10 cellular contexts compared by ENCODE assay signal in the genomic region with DNA sequence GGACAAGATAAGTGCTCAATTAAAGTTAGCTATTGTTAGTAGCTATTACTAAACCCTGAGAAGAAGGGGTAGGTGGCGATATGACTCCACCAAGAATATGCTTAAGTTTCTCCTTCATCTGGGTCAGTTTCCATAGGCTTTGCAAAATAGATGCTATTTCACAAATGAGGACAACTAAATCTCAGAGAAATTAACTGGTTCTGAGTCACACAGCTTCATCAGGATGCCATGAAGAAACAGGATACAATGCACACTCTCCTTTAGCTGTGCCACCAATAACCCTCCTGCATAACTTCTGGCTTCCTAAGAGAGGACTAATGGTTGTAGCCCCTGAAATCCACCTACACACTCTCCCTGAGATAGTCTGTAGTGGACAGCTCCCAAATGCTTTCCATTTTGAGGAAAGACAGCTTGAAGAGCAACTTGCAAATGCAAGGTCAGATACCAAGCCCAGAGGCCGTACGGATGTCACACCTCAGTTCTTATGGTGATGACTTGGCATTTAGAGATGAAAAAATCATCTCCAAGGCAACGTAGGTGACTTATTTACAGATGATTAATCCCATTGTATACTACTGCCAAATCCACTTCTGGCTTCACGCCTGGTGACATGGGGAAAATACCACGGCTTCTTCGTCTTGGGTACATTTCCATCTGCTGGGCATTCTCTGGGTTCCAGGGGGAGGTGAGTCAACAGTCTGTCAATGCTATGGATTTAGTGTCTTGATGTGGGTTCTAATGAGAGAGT.
A peak's percentile ranks its signal among the peaks of the same experiment; 100 is the strongest.
DNase-seq lines count a peak whose midpoint lies in the region; ATAC-seq and TF ChIP-seq lines count a peak whose summit lies in the region.
"Had no signal": no experiment of that assay in that cellular context is flagged by ENCODE, and none has a peak within 500 bp of the region (broad histone marks: within the 10 kb centered on the region; RNA-seq: fewer than 3 reads in every experiment).

No MANE protein-coding gene starts in this region.

- CTCF ChIA-PET in CD4-positive, alpha-beta T cell (lab: Charles Lee) = no interaction called here

- H3K4me3 ChIP-seq in body of pancreas = no peak overlapping the region

- no peaks in the 10 kb centered on the region for H3K4me1 Mint-ChIP-seq in CD4-positive, alpha-beta T cell (ENCODE audit: low read depth)

- peak; percentile 58 for DNase-seq in ELR (ENCODE audit: low read depth)
- DNase-seq in NCI-H1092 (lab: John Stamatoyannopoulos, UW) = peak; percentile 52
- peak; percentile 38 to 64 (median 52) for DNase-seq in body of pancreas
- DNase-seq in occipital lobe (lab: John Stamatoyannopoulos, UW) = peak; percentile 8
- no peak for DNase-seq in activated CD8-positive, alpha-beta memory T cell treated with anti-CD3 and anti-CD28 coated beads for 24 hours
- DNase-seq in CD4-positive, alpha-beta T cell = no peak
- DNase-seq in islet precursor cell = no peak
- DNase-seq: activated CD4-positive, CD25-positive, alpha-beta regulatory T cell had no signal

- no peaks in the 10 kb centered on the region for H3K36me3 ChIP-seq in body of pancreas (replicated peaks in 1 of 2; ENCODE audit: insufficient read depth in 1 of 2, low read depth in 2 of 2)

- H3K9me3 ChIP-seq in body of pancreas = no peaks in the 10 kb centered on the region
- no peaks in the 10 kb centered on the region for H3K9me3 ChIP-seq in CD4-positive, alpha-beta T cell (ENCODE audit: control insufficient read depth, low read length)

- no peaks in the 10 kb centered on the region for H3K9me3 Mint-ChIP-seq in CD4-positive, alpha-beta T cell
- H3K9me3 Mint-ChIP-seq: dendritic cell treated with granulocyte-macrophage colony-stimulating factor and Interleukin-4, amounts not matched to agents 40 ng/mL and 50 ng/mL, for 4 days had no signal

- peak overlapping the region in 1 of 4 donors; percentile 34 for H3K27ac ChIP-seq in body of pancreas
- no peak overlapping the region for H3K27ac ChIP-seq in CD4-positive, alpha-beta T cell (ENCODE audit: low read depth, low read length)

- POLR2A ChIA-PET in CD4-positive, alpha-beta T cell (lab: Charles Lee) = no interaction called here

- no peaks in the 10 kb centered on the region for H3K36me3 Mint-ChIP-seq in CD4-positive, alpha-beta T cell (ENCODE audit: low read depth)

- no peaks in the 10 kb centered on the region for H3K27me3 ChIP-seq in body of pancreas
- H3K27me3 ChIP-seq in CD4-positive, alpha-beta T cell (ENCODE audit: control insufficient read depth, insufficient read depth, low read length) = no peaks in the 10 kb centered on the region

- peaks cover 9% of the 10 kb centered on the region for H3K4me1 ChIP-seq in body of pancreas

- no peak overlapping the region for H3K4me3 Mint-ChIP-seq in CD4-positive, alpha-beta T cell
- H3K4me3 Mint-ChIP-seq: dendritic cell treated with granulocyte-macrophage colony-stimulating factor and Interleukin-4, amounts not matched to agents 40 ng/mL and 50 ng/mL, for 4 days had no signal

- H3K27me3 Mint-ChIP-seq in CD4-positive, alpha-beta T cell = peaks cover 4% of the 10 kb centered on the region
- H3K27me3 Mint-ChIP-seq: dendritic cell treated with granulocyte-macrophage colony-stimulating factor and Interleukin-4, amounts not matched to agents 40 ng/mL and 50 ng/mL, for 4 days had no signal

- intact Hi-C loops in body of pancreas (cut with DNase I) = no loop called here
- intact Hi-C loops in CD4-positive, alpha-beta T cell (cut with DNase I, micrococcal nuclease) = no loop called here

- H3K27ac Mint-ChIP-seq in CD4-positive, alpha-beta T cell = no peak overlapping the region
- H3K27ac Mint-ChIP-seq: dendritic cell treated with granulocyte-macrophage colony-stimulating factor and Interleukin-4, amounts not matched to agents 40 ng/mL and 50 ng/mL, for 4 days had no signal

- WGBS in body of pancreas, 2 donors = 19 to 24% methylated on average over 7 of the region's 7 CpGs

- ATAC-seq in body of pancreas (peak; percentile 71), GM21717 (IDR thresholded peaks at IDR 0.05; ENCODE audit: unreplicated experiment) (no peak)
- ATAC-seq in CD4-positive, alpha-beta T cell (ENCODE audit: poor library complexity) = no peak

- TF ChIP-seq CTCF in body of pancreas (IDR thresholded peaks at IDR 0.05) = no peak
- no peak for TF ChIP-seq CTCF in CD4-positive, alpha-beta T cell (IDR thresholded peaks at IDR 0.05)

- TF ChIP-seq POLR2A in body of pancreas (IDR thresholded peaks at IDR 0.05) = no peak

Comparison
In these comparisons a context has a peak if more than half of its experiments do, and no peak if none do; other contexts are left out.
1. DNase-seq: peak in ELR (single experiment), NCI-H1092 (single experiment), body of pancreas (4 of 4) and occipital lobe (single experiment); none in activated CD8-positive, alpha-beta memory T cell treated with anti-CD3 and anti-CD28 coated beads for 24 hours (single experiment), CD4-positive, alpha-beta T cell (0 of 10) and islet precursor cell (single experiment).